30 cellular contexts compared by ENCODE assay signal in the genomic region with DNA sequence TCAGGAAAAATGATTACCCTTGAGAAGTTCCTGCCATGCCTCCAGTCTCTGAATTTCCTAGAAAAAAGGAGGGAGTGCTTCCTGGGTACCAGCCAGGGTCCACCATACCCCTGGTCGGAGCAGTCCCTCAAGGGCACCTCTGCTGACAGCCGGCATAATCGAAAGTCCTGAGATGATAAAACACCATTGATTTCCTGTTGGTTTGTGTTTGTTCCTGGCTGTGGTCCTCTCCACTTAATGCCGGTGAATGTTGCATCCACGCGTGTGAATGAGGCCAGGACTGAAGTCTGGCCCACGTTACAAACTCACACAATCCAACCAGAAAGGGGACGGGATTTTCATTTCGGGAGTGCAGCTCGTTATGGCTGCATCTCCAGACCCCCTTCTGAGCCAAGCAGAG.
"Had no signal": no experiment of that assay in that cellular context is flagged by ENCODE, and none has a peak within 500 bp of the region (broad histone marks: within the 10 kb centered on the region; RNA-seq: fewer than 3 reads in every experiment).

No MANE protein-coding gene starts in this region.

- H3K27me3 ChIP-seq: neutrophil, ovary, right lobe of liver, sigmoid colon, testis, tibial artery, transverse colon, upper lobe of right lung, vagina had no signal

- FAIRE-seq: small intestine had no signal

- ATAC-seq: naive thymus-derived CD8-positive, alpha-beta T cell; natural killer cell treated with Interleukin-12 subunit alpha and Interleukin-12 subunit beta and Interleukin-15 and Interleukin-18, amount 100 ng/mL, for 72 hours; psoas muscle; right cardiac atrium; right lobe of liver; stimulated activated effector memory CD8-positive, alpha-beta T cell treated with anti-CD3 and anti-CD28 coated beads, Interleukin-12 subunit alpha, Interleukin-12 subunit beta, amount 100 ng/mL, for 72 hours; stimulated activated naive B cell treated with anti-CD40 and anti-IgM and Interleukin-4, amounts not matched to agents 10 μg/mL and 1 μg/mL and 100 μg/mL, for 72 hours; upper lobe of right lung had no signal

- H3K27ac ChIP-seq: neutrophil, ovary, parathyroid adenoma, psoas muscle, right lobe of liver, sigmoid colon, stomach, testis, tibial artery, transverse colon, upper lobe of right lung, vagina had no signal

- H3K36me3 ChIP-seq: neutrophil, ovary, right lobe of liver, sigmoid colon, stomach, tibial artery, transverse colon, upper lobe of right lung, vagina had no signal

- H3K36me3 Mint-ChIP-seq: naive thymus-derived CD8-positive, alpha-beta T cell; natural killer cell treated with Interleukin-12 subunit alpha and Interleukin-12 subunit beta and Interleukin-15 and Interleukin-18, amount 100 ng/mL, for 72 hours; stimulated activated effector memory CD8-positive, alpha-beta T cell treated with anti-CD3 and anti-CD28 coated beads, Interleukin-12 subunit alpha, Interleukin-12 subunit beta, amount 100 ng/mL, for 72 hours; type B pancreatic cell had no signal

- H3K27ac Mint-ChIP-seq: naive thymus-derived CD8-positive, alpha-beta T cell; natural killer cell treated with Interleukin-12 subunit alpha and Interleukin-12 subunit beta and Interleukin-15 and Interleukin-18, amount 100 ng/mL, for 72 hours; nephron progenitor cell; progenitor cell of endocrine pancreas; stimulated activated effector memory CD8-positive, alpha-beta T cell treated with anti-CD3 and anti-CD28 coated beads, Interleukin-12 subunit alpha, Interleukin-12 subunit beta, amount 100 ng/mL, for 72 hours; stimulated activated naive B cell treated with anti-CD40 and anti-IgM and Interleukin-4, amounts not matched to agents 10 μg/mL and 1 μg/mL and 100 μg/mL, for 72 hours; stimulated activated naive CD8-positive, alpha-beta T cell treated with anti-CD3 and anti-CD28 coated beads, Interleukin-15, Interleukin-2, amounts not matched to agents 100 ng/mL and 50 ng/mL, for 24 hours; type B pancreatic cell had no signal

- H3K9me3 ChIP-seq: neutrophil, ovary, psoas muscle, right lobe of liver, sigmoid colon, testis, tibial artery, transverse colon, upper lobe of right lung, vagina had no signal

- H3K4me1 ChIP-seq: parathyroid adenoma, psoas muscle, right lobe of liver, sigmoid colon, stomach, tibial artery, transverse colon, upper lobe of right lung, vagina had no signal

- H3K4me3 ChIP-seq: ovary, psoas muscle, right lobe of liver, sigmoid colon, stomach, testis, tibial artery, transverse colon, upper lobe of right lung, vagina had no signal

- H3K4me1 Mint-ChIP-seq: naive thymus-derived CD8-positive, alpha-beta T cell; nephron progenitor cell; neural crest cell; stimulated activated effector memory CD8-positive, alpha-beta T cell treated with anti-CD3 and anti-CD28 coated beads, Interleukin-12 subunit alpha, Interleukin-12 subunit beta, amount 100 ng/mL, for 72 hours; stimulated activated naive B cell treated with anti-CD40 and anti-IgM and Interleukin-4, amounts not matched to agents 10 μg/mL and 1 μg/mL and 100 μg/mL, for 72 hours had no signal

- H3K27me3 Mint-ChIP-seq: stimulated activated naive B cell treated with anti-CD40 and anti-IgM and Interleukin-4, amounts not matched to agents 10 μg/mL and 1 μg/mL and 100 μg/mL, for 72 hours; stimulated activated naive CD8-positive, alpha-beta T cell treated with anti-CD3 and anti-CD28 coated beads, Interleukin-15, Interleukin-2, amounts not matched to agents 100 ng/mL and 50 ng/mL, for 24 hours had no signal

- H3K9me3 Mint-ChIP-seq: natural killer cell treated with Interleukin-12 subunit alpha and Interleukin-12 subunit beta and Interleukin-15 and Interleukin-18, amount 100 ng/mL, for 72 hours; stimulated activated effector memory CD8-positive, alpha-beta T cell treated with anti-CD3 and anti-CD28 coated beads, Interleukin-12 subunit alpha, Interleukin-12 subunit beta, amount 100 ng/mL, for 72 hours; type B pancreatic cell had no signal

- H3K4me3 Mint-ChIP-seq: naive thymus-derived CD8-positive, alpha-beta T cell; natural killer cell treated with Interleukin-12 subunit alpha and Interleukin-12 subunit beta and Interleukin-15 and Interleukin-18, amount 100 ng/mL, for 72 hours; nephron progenitor cell; neural crest cell; stimulated activated effector memory CD8-positive, alpha-beta T cell treated with anti-CD3 and anti-CD28 coated beads, Interleukin-12 subunit alpha, Interleukin-12 subunit beta, amount 100 ng/mL, for 72 hours; stimulated activated naive B cell treated with anti-CD40 and anti-IgM and Interleukin-4, amounts not matched to agents 10 μg/mL and 1 μg/mL and 100 μg/mL, for 72 hours; stimulated activated naive CD8-positive, alpha-beta T cell treated with anti-CD3 and anti-CD28 coated beads, Interleukin-15, Interleukin-2, amounts not matched to agents 100 ng/mL and 50 ng/mL, for 24 hours; type B pancreatic cell had no signal

- DNase-seq: naive thymus-derived CD8-positive, alpha-beta T cell; nephron progenitor cell; nucleus accumbens; ovary; posterior cingulate gyrus; psoas muscle; right cardiac atrium; right lobe of liver; sigmoid colon; small intestine; stimulated activated CD4-positive, alpha-beta T cell treated with anti-CD3 and anti-CD28 coated beads, Interleukin-15, amount 100 ng/mL, for 24 hours; stimulated activated CD4-positive, alpha-beta T cell treated with anti-CD3 and anti-CD28 coated beads, Interleukin-2, amount 100 ng/mL, for 24 hours; stimulated activated CD4-positive, alpha-beta T cell treated with anti-CD3 and anti-CD28 coated beads, Interleukin-2, amount 100 ng/mL, for 48 hours; stimulated activated CD4-positive, alpha-beta T cell treated with anti-CD3 and anti-CD28 coated beads, Interleukin-4, amount 100 ng/mL, for 24 hours; stimulated activated naive B cell treated with anti-CD40 and anti-IgM and Interleukin-4, amounts not matched to agents 10 μg/mL and 1 μg/mL and 100 μg/mL, for 72 hours; stimulated activated naive CD4-positive, alpha-beta T cell treated with Interleukin-2 at 50 U/mL for 16 hours; stomach; testis; tibial artery; transverse colon; upper lobe of right lung had no signal
